Comparison of ENCODE assay signal across 8 cellular contexts in genomic region chr6:166400649-166401250, GRCh38. TPM values are rescaled to one million over a fixed set of nuclear protein-coding genes. Genes with fewer than 3 reads are reported as not detected.
DNase-seq lines count a peak whose midpoint lies in the region; ATAC-seq and TF ChIP-seq lines count a peak whose summit lies in the region.
"Not testable (repeated sequence)": the region's sequence is repeated elsewhere in the genome, so short reads cannot be mapped to it uniquely, and the experiment has no call there.

No MANE protein-coding gene starts in this region.

- intact Hi-C loops in Right ventricle myocardium inferior (cut with DNase I): loop anchor here (1.0 to 5.0 kb wide), 3 partner anchors 87 to 243 kb away; no protein-coding TSS in a partner anchor

- ATAC-seq in HG02870 (IDR thresholded peaks at IDR 0.05; ENCODE audit: unreplicated experiment) (peak; percentile 89), Right ventricle myocardium inferior (peak; percentile 73), omental fat pad (ENCODE audit: low FRiP score) (peak; percentile 63)

- H3K27ac ChIP-seq in 22Rv1: not testable (repeated sequence)

- TF ChIP-seq CTCF in 22Rv1 (IDR thresholded peaks at IDR 0.05): peak; percentile 76
- peak; percentile 87 for TF ChIP-seq CTCF in GM13976 (IDR thresholded peaks at IDR 0.05; ENCODE audit: borderline replicate concordance, control extremely low read depth, extremely low read depth, insufficient read depth, missing control alignments)
- TF ChIP-seq CTCF in omental fat pad (IDR thresholded peaks at IDR 0.05): peak in 1 of 3 donors; percentile 28

- DNase-seq in GM13976 (ENCODE audit: low spot score) (peak; percentile 82), NCI-H1436 treated with DMSO at 0.1 percent for 48 hours (lab: John Stamatoyannopoulos, UW) (peak; percentile 13), SW 1271 (lab: John Stamatoyannopoulos, UW) (peak; percentile 34 to 52), amniotic epithelial cell (ENCODE audit: low read depth) (peak; percentile 73), Right ventricle myocardium inferior (ENCODE audit: missing footprints) (peak; percentile 82)
- not testable (repeated sequence) for DNase-seq in omental fat pad (ENCODE audit: low spot score)

- in situ Hi-C loops in GM13976 (cut with MboI; ENCODE audit: low sequenced_read_pairs, unreplicated experiment): not testable (repeated sequence)

RNA-seq across cellular contexts. Expression of gene MPC1, which starts 18.0 kb away (rescaled TPM):
- total RNA-seq in Right ventricle myocardium inferior (381 TPM), omental fat pad (10 to 100 TPM; 33.4 to 99.4 (median 58.8) TPM)

RNA-seq across cellular contexts. Expression of gene SFT2D1, which starts 58.4 kb away (rescaled TPM):
- total RNA-seq in Right ventricle myocardium inferior (21.9 TPM), omental fat pad (10 to 100 TPM; 40.0 to 63.7 (median 53.8) TPM)
